18 cellular contexts compared by ENCODE assay signal in genomic region chr2:133837441-133838090, GRCh38.
DNase-seq lines count a peak whose midpoint lies in the region; ATAC-seq, FAIRE-seq and TF ChIP-seq lines count a peak whose summit lies in the region.
"Had no signal": no experiment of that assay in that cellular context is flagged by ENCODE, and none has a peak within 500 bp of the region (broad histone marks: within the 10 kb centered on the region; RNA-seq: fewer than 3 reads in every experiment).

No MANE protein-coding gene starts in this region.

- no peak overlapping the region for H3K9ac ChIP-seq in astrocyte (ENCODE audit: low read length)
- no peak overlapping the region for H3K9ac ChIP-seq in neuronal stem cell (ENCODE audit: low read depth, low read length, poor library complexity)
- H3K9ac ChIP-seq: KMS-11 had no signal

- no peak overlapping the region for H3K14ac ChIP-seq in neuronal stem cell (ENCODE audit: low read length)

- no peak overlapping the region for H2BK12ac ChIP-seq in neuronal stem cell (ENCODE audit: low read length)

- no peak overlapping the region for H3K4me2 ChIP-seq in astrocyte (ENCODE audit: low read length)
- no peak overlapping the region for H3K4me2 ChIP-seq in neuronal stem cell (ENCODE audit: insufficient read depth, low read length, poor library complexity, severe bottlenecking)
- H3K4me2 ChIP-seq: GM23338, KMS-11 had no signal

- no peak overlapping the region for H2AK5ac ChIP-seq in neuronal stem cell (ENCODE audit: low read depth, low read length)

- DNase-seq in BE2C, result peak; percentile 46
- peak; percentile 98 for DNase-seq in LHCN-M2 (ENCODE audit: low read depth)
- DNase-seq in astrocyte (ENCODE audit: low read depth), result peak; percentile 29
- no peak for DNase-seq in neuronal stem cell (ENCODE audit: low spot score)
- DNase-seq in SKM-1 (lab: John Stamatoyannopoulos, UW; ENCODE audit: unreplicated experiment), result no peak
- DNase-seq in stimulated activated naive B cell treated with anti-CD40 and anti-IgM and Interleukin-4, amounts not matched to agents 10 μg/mL and 1 μg/mL and 100 μg/mL, for 72 hours, result no peak
- no peak for DNase-seq in dorsolateral prefrontal cortex
- DNase-seq: activated CD8-positive, alpha-beta memory T cell treated with anti-CD3 and anti-CD28 coated beads, Interleukin-2, amount 50 U/mL, for 48 hours; activated naive CD8-positive, alpha-beta T cell treated with anti-CD3 and anti-CD28 coated beads, Interleukin-2, amount 50 U/mL, for 24 hours; esophagus squamous epithelium; NCI-H1930 had no signal

- H3K4me3 Mint-ChIP-seq in astrocyte (ENCODE audit: unreplicated experiment), result no peak overlapping the region
- no peak overlapping the region for H3K4me3 Mint-ChIP-seq in stimulated activated naive B cell treated with anti-CD40 and anti-IgM and Interleukin-4, amounts not matched to agents 10 μg/mL and 1 μg/mL and 100 μg/mL, for 72 hours
- H3K4me3 Mint-ChIP-seq: activated naive CD8-positive, alpha-beta T cell treated with anti-CD3 and anti-CD28 coated beads, Interleukin-2, amount 50 U/mL, for 24 hours; GM23338 had no signal

- no peak overlapping the region for H2BK15ac ChIP-seq in neuronal stem cell (ENCODE audit: low read length)

- no peak overlapping the region for H3K4me3 ChIP-seq in BE2C (ENCODE audit: low read depth, low read length)
- H3K4me3 ChIP-seq in astrocyte (ENCODE audit: insufficient read depth, low read depth, low read length), result no peak overlapping the region
- H3K4me3 ChIP-seq in neuronal stem cell (ENCODE audit: low read length in 2 of 2), result no peak overlapping the region
- H3K4me3 ChIP-seq in dorsolateral prefrontal cortex, result no peak overlapping the region
- H3K4me3 ChIP-seq: esophagus squamous epithelium, GM23338 had no signal

- peak overlapping the region; percentile 30 for H4K8ac ChIP-seq in neuronal stem cell (ENCODE audit: low read depth, low read length)

- H3K23ac ChIP-seq in neuronal stem cell (ENCODE audit: low read depth, low read length, poor library complexity), result no peak overlapping the region

- no peak overlapping the region for H3K4ac ChIP-seq in neuronal stem cell (ENCODE audit: low read length)

- H4K20me1 ChIP-seq in astrocyte (ENCODE audit: insufficient read depth, low read length), result no peaks in the 10 kb centered on the region

- no peaks in the 10 kb centered on the region for H3K36me3 ChIP-seq in BE2C
- no peaks in the 10 kb centered on the region for H3K36me3 ChIP-seq in astrocyte (ENCODE audit: insufficient read depth, low read length)
- no peaks in the 10 kb centered on the region for H3K36me3 ChIP-seq in neuronal stem cell (replicated peaks in 1 of 2; ENCODE audit: control insufficient read depth in 2 of 2, insufficient read depth in 2 of 2, low read length in 2 of 2)
- H3K36me3 ChIP-seq: esophagus squamous epithelium had no signal

- WGBS in neuronal stem cell (ENCODE audit: extremely low coverage in 2 of 2, insufficient read length in 2 of 2, insufficient replicate concordance in 1 of 2), 2 donors, result no CpG with 5 or more reads among the region's 6 CpGs

- FAIRE-seq in astrocyte (lab: Jason Lieb, UNC), result no peak
- FAIRE-seq: GM18507, urothelium cell line had no signal

- H2AFZ ChIP-seq in astrocyte (ENCODE audit: low read depth, low read length) (no peak overlapping the region), neuronal stem cell (ENCODE audit: low read length) (no peak overlapping the region)
- H2AFZ ChIP-seq: GM23338 had no signal

- no peaks in the 10 kb centered on the region for H3K79me2 ChIP-seq in astrocyte (ENCODE audit: insufficient read depth, low read length)

- H3K4me1 ChIP-seq in BE2C (0 out of 2 replicates have a peak, but pooled peaks cover 4% of the 10 kb centered on the region), astrocyte (ENCODE audit: insufficient read depth, low read length) (peaks cover 19% of the 10 kb centered on the region), neuronal stem cell (ENCODE audit: control insufficient read depth in 2 of 2, insufficient read depth in 1 of 2, low read depth in 1 of 2, low read length in 2 of 2) (peaks cover 0 to 5% of the 10 kb centered on the region in 2 donors)
- H3K4me1 ChIP-seq: esophagus squamous epithelium had no signal

- no peaks in the 10 kb centered on the region for H3K9me3 Mint-ChIP-seq in astrocyte (ENCODE audit: unreplicated experiment)
- H3K9me3 Mint-ChIP-seq in stimulated activated naive B cell treated with anti-CD40 and anti-IgM and Interleukin-4, amounts not matched to agents 10 μg/mL and 1 μg/mL and 100 μg/mL, for 72 hours, result no peaks in the 10 kb centered on the region
- H3K9me3 Mint-ChIP-seq: activated naive CD8-positive, alpha-beta T cell treated with anti-CD3 and anti-CD28 coated beads, Interleukin-2, amount 50 U/mL, for 24 hours had no signal

- no peak overlapping the region for H4K91ac ChIP-seq in neuronal stem cell (ENCODE audit: low read depth, low read length, poor library complexity)

- TF ChIP-seq CTCF in BE2C (IDR thresholded peaks at IDR 0.05; ENCODE audit: low read depth, low read length) (no peak), astrocyte (IDR thresholded peaks at IDR 0.05; ENCODE audit: insufficient read depth, low read depth, low read length) (no peak), dorsolateral prefrontal cortex (IDR thresholded peaks at IDR 0.05 in 54 of 56, conservative IDR thresholded peaks at IDR 0.05 in 2 of 56; ENCODE audit: low read depth in 1 of 56, partially characterized antibody in 56 of 56) (no peak)

- H3K4me1 Mint-ChIP-seq in astrocyte (ENCODE audit: low read depth, unreplicated experiment), result peaks cover 11% of the 10 kb centered on the region
- H3K4me1 Mint-ChIP-seq in stimulated activated naive B cell treated with anti-CD40 and anti-IgM and Interleukin-4, amounts not matched to agents 10 μg/mL and 1 μg/mL and 100 μg/mL, for 72 hours, result peaks cover 5 to 6% of the 10 kb centered on the region in 2 donors
- H3K4me1 Mint-ChIP-seq: activated naive CD8-positive, alpha-beta T cell treated with anti-CD3 and anti-CD28 coated beads, Interleukin-2, amount 50 U/mL, for 24 hours had no signal

- no peak overlapping the region for H2BK120ac ChIP-seq in neuronal stem cell (ENCODE audit: low read depth, low read length)

- H2BK5ac ChIP-seq in neuronal stem cell (ENCODE audit: low read length), result no peak overlapping the region

- H3K18ac ChIP-seq in neuronal stem cell (ENCODE audit: low read length), result no peak overlapping the region

- H3K27ac ChIP-seq in astrocyte (ENCODE audit: low read depth, low read length), result no peak overlapping the region
- no peak overlapping the region for H3K27ac ChIP-seq in neuronal stem cell (replicated peaks; ENCODE audit: low read length)
- no peak overlapping the region for H3K27ac ChIP-seq in dorsolateral prefrontal cortex
- H3K27ac ChIP-seq: esophagus squamous epithelium, KMS-11, VCaP had no signal

- no peaks in the 10 kb centered on the region for H3K27me3 Mint-ChIP-seq in astrocyte (ENCODE audit: low read depth, unreplicated experiment)
- H3K27me3 Mint-ChIP-seq in stimulated activated naive B cell treated with anti-CD40 and anti-IgM and Interleukin-4, amounts not matched to agents 10 μg/mL and 1 μg/mL and 100 μg/mL, for 72 hours, result no peaks in the 10 kb centered on the region
- H3K27me3 Mint-ChIP-seq: progenitor cell of endocrine pancreas had no signal

- intact Hi-C loops in dorsolateral prefrontal cortex (cut with DNase I), result no loop called here

- no peak overlapping the region for H3K27ac Mint-ChIP-seq in astrocyte (ENCODE audit: unreplicated experiment)
- no peak overlapping the region for H3K27ac Mint-ChIP-seq in stimulated activated naive B cell treated with anti-CD40 and anti-IgM and Interleukin-4, amounts not matched to agents 10 μg/mL and 1 μg/mL and 100 μg/mL, for 72 hours
- H3K27ac Mint-ChIP-seq: activated naive CD8-positive, alpha-beta T cell treated with anti-CD3 and anti-CD28 coated beads, Interleukin-2, amount 50 U/mL, for 24 hours; GM23338; progenitor cell of endocrine pancreas had no signal

- ATAC-seq in GM18867 (IDR thresholded peaks at IDR 0.05; ENCODE audit: unreplicated experiment), result no peak
- no peak for ATAC-seq in stimulated activated naive B cell treated with anti-CD40 and anti-IgM and Interleukin-4, amounts not matched to agents 10 μg/mL and 1 μg/mL and 100 μg/mL, for 72 hours (replicated peaks)
- ATAC-seq: activated naive CD8-positive, alpha-beta T cell treated with anti-CD3 and anti-CD28 coated beads, Interleukin-2, amount 50 U/mL, for 24 hours; GM23338 had no signal

- no peaks in the 10 kb centered on the region for H3K27me3 ChIP-seq in BE2C
- H3K27me3 ChIP-seq in astrocyte (ENCODE audit: insufficient read depth, low read length), result no peaks in the 10 kb centered on the region
- no peaks in the 10 kb centered on the region for H3K27me3 ChIP-seq in neuronal stem cell (ENCODE audit: control insufficient read depth in 3 of 3, insufficient read depth in 3 of 3, low read depth in 1 of 3, low read length in 3 of 3)
- no peaks in the 10 kb centered on the region for H3K27me3 ChIP-seq in dorsolateral prefrontal cortex
- H3K27me3 ChIP-seq: esophagus squamous epithelium had no signal

- H3K79me1 ChIP-seq in neuronal stem cell (ENCODE audit: low read depth, low read length), result no peaks in the 10 kb centered on the region

- H3K36me3 Mint-ChIP-seq in astrocyte (ENCODE audit: low read depth, unreplicated experiment), result no peaks in the 10 kb centered on the region
- no peaks in the 10 kb centered on the region for H3K36me3 Mint-ChIP-seq in stimulated activated naive B cell treated with anti-CD40 and anti-IgM and Interleukin-4, amounts not matched to agents 10 μg/mL and 1 μg/mL and 100 μg/mL, for 72 hours

- H3K9me3 ChIP-seq in BE2C (no peaks in the 10 kb centered on the region), astrocyte (ENCODE audit: insufficient read depth, low read depth, low read length) (no peaks in the 10 kb centered on the region), neuronal stem cell (replicated peaks in 1 of 2; ENCODE audit: control insufficient read depth in 2 of 2, insufficient read depth in 1 of 2, low read depth in 1 of 2, low read length in 2 of 2) (peaks cover under 1 to 6% of the 10 kb centered on the region in 2 donors)

Comparison
In these comparisons a context has a peak if more than half of its experiments do, and no peak if none do; other contexts are left out.
1. DNase-seq: peak in BE2C (single experiment), LHCN-M2 (single experiment) and astrocyte (single experiment); none in neuronal stem cell (single experiment), SKM-1 (single experiment), stimulated activated naive B cell treated with anti-CD40 and anti-IgM and Interleukin-4, amounts not matched to agents 10 μg/mL and 1 μg/mL and 100 μg/mL, for 72 hours (single experiment) and dorsolateral prefrontal cortex (0 of 10).